ENCODE assay signal across 33 cellular contexts in the genomic region with DNA sequence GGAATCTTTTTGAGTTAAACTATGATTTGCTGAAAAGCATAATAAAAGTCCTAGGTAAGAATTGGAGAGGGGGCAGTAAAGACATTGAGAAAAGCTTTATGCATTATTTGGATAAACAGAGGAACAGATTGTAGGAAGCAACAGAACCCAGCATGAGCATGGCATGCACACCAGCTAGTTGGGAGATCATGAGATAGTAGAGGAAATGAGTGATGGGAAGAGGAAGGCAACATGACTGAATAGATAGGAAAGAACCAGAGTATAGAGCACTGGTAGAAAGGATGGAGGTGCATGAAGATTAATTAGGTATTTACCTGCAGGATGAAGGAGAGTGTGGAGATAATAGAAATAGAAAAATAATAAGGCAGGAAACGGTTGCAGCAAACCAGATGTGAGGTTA.
"Had no signal": no experiment of that assay in that cellular context is flagged by ENCODE, and none has a peak within 500 bp of the region (broad histone marks: within the 10 kb centered on the region; RNA-seq: fewer than 3 reads in every experiment).

No MANE protein-coding gene starts in this region.

- FAIRE-seq: astrocyte, bronchial epithelial cell, colon had no signal

- H3K27me3 ChIP-seq: adrenal gland, ascending aorta, body of pancreas, brain microvascular endothelial cell, breast epithelium, cardiac muscle cell had no signal

- DNase-seq: activated effector memory CD4-positive, alpha-beta T cell treated with anti-CD3 and anti-CD28 coated beads, Interleukin-2, amount 50 U/mL, for 16 hours; activated effector memory CD4-positive, alpha-beta T cell treated with Interleukin-2 at 50 U/mL for 16 hours; activated gamma-delta T cell; activated gamma-delta T cell treated with Interleukin-2 at 50 U/mL for 16 hours; activated naive CD4-positive, alpha-beta T cell; activated naive CD4-positive, alpha-beta T cell treated with anti-CD3 and anti-CD28 coated beads for 36 hours; activated naive CD4-positive, alpha-beta T cell treated with anti-CD3 and anti-CD28 coated beads, Interleukin-2, amount 10 ng/mL, durations not matched to agents 7 days and 5 days; activated naive CD4-positive, alpha-beta T cell treated with anti-CD3 and anti-CD28 coated beads, Interleukin-2, amount 50 U/mL, for 16 hours; activated naive CD4-positive, alpha-beta T cell treated with Interleukin-2 at 50 U/mL for 16 hours; activated naive CD8-positive, alpha-beta T cell treated with anti-CD3 and anti-CD28 coated beads for 36 hours; activated naive CD8-positive, alpha-beta T cell treated with anti-CD3 and anti-CD28 coated beads, Interleukin-2, amount 10 ng/mL, durations not matched to agents 7 days and 5 days; activated naive CD8-positive, alpha-beta T cell treated with anti-CD3 and anti-CD28 coated beads, Interleukin-2, amount 50 U/mL, for 24 hours; activated T-cell treated with anti-CD3 and anti-CD28 coated beads, Interleukin-2, amount 50 U/mL, for 4 hours; activated T-cell treated with anti-CD3 and anti-CD28 coated beads, Interleukin-2, amount 50 U/mL, for 48 hours; activated T-cell treated with anti-CD3 and anti-CD28 coated beads, Interleukin-2, amount 50 U/mL, for 72 hours; adrenal gland; amniotic stem cell; amygdala; anterior cingulate cortex; aorta; body of pancreas; brain microvascular endothelial cell; caudate nucleus; central memory CD4-positive, alpha-beta T cell; cerebellar nuclear complex had no signal

- H3K36me3 ChIP-seq: adrenal gland, ascending aorta, brain microvascular endothelial cell, breast epithelium, cardiac muscle cell had no signal

- H3K4me3 ChIP-seq: adrenal gland, ascending aorta, body of pancreas, breast epithelium, cardiac muscle cell had no signal

- H3K9me3 ChIP-seq: adrenal gland, ascending aorta, body of pancreas, breast epithelium had no signal

- H3K27ac ChIP-seq: adrenal gland, ascending aorta, body of pancreas, brain microvascular endothelial cell, breast epithelium, cardiac muscle cell had no signal

- ATAC-seq: activated naive CD4-positive, alpha-beta T cell treated with anti-CD3 and anti-CD28 coated beads, Interleukin-2, amount 50 U/mL, for 72 hours; activated naive CD8-positive, alpha-beta T cell treated with anti-CD3 and anti-CD28 coated beads, Interleukin-2, amount 50 U/mL, for 24 hours; activated T-cell treated with anti-CD3 and anti-CD28 coated beads, Interleukin-2, amount 50 U/mL, for 4 hours; activated T-cell treated with anti-CD3 and anti-CD28 coated beads, Interleukin-2, amount 50 U/mL, for 72 hours; activated T-helper 17 cell treated with anti-CD3 and anti-CD28 coated beads, Interleukin-2, amount 50 U/mL, for 72 hours; body of pancreas had no signal

- H3K4me1 ChIP-seq: adrenal gland, ascending aorta, body of pancreas, breast epithelium had no signal
